Comparison of ENCODE assay signal across 8 cellular contexts in the genomic region with DNA sequence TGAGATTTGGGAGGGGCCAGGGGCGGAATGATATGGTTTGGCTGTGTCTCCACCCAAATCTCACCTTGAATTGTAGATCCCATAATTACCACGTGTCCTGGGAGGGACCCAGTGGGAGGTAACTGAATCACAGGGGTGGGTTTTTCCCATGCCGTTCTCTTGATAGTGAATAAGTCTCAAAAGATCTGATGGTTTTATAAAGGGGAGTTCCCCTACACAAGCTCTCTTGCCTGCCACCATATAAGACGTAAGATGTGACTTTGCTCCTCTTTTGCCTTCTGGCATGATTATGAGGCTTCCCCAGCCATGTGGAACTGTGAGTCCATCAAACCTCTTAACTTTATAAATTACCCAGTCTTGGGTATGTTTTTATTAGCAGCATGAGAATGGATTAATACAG. TPM values are rescaled to one million over a fixed set of nuclear protein-coding genes. Genes with fewer than 3 reads are reported as not detected.
"Had no signal": no experiment of that assay in that cellular context is flagged by ENCODE, and none has a peak within 500 bp of the region (broad histone marks: within the 10 kb centered on the region; RNA-seq: fewer than 3 reads in every experiment).

No MANE protein-coding gene starts in this region.

RNA-seq across cellular contexts. Expression of a gene that starts 1.5 kb away (rescaled TPM):
- total RNA-seq: astrocyte had no signal

RNA-seq across cellular contexts. Expression of a gene that starts 25.3 kb away (rescaled TPM):
- total RNA-seq: activated naive CD8-positive, alpha-beta T cell treated with anti-CD3 and anti-CD28 coated beads for 36 hours; adrenal gland; cardiac septum; K562; SJCRH30; T-helper 1 cell treated with Interleukin-12 subunit alpha and Interleukin-12 subunit beta and Interleukin-4 antibody, amounts not matched to agents 30 ng/mL and 1 ng/mL, for 36 hours; T-helper 2 cell treated with Interferon-gamma antibody and Interleukin-4, amounts not matched to agents 100 ng/mL and 5 ng/mL, for 36 hours had no signal
- polyA plus RNA-seq: K562 had no signal
